In the genomic region with DNA sequence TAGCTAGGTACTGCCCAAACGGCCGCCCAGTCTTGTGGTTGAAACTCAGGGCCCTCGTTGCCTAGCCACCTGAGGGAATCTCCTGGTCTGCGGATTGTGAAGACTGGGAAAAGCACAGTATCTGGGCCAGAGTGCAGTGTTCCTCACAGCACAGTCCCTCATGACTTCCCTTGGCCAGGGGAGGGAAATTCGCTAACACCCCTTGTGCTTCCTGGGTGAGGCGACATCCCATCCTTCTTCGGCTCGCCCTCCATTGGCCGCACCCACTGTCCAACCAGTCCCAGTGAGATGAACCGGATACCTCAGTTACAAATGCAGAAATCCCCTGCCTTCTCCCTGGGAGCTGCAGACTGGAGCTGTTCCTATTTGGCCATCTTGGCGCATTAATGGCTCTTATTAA, we compare ENCODE assay signal across 24 cellular contexts.
"Had no signal": no experiment of that assay in that cellular context is flagged by ENCODE, and none has a peak within 500 bp of the region (broad histone marks: within the 10 kb centered on the region; RNA-seq: fewer than 3 reads in every experiment).

No MANE protein-coding gene starts in this region.

- H3K4me3 ChIP-seq: colonic mucosa, esophagus squamous epithelium, gastrocnemius medialis, heart right ventricle, left lung, lower lobe of right lung, mucosa of descending colon had no signal

- H3K36me3 ChIP-seq: colonic mucosa, gastrocnemius medialis, heart right ventricle, left lung, lower lobe of right lung had no signal

- H3K4me3 Mint-ChIP-seq: dendritic cell treated with granulocyte-macrophage colony-stimulating factor and Interleukin-4, amounts not matched to agents 40 ng/mL and 50 ng/mL, for 4 days; effector memory CD8-positive, alpha-beta T cell; endodermal cell; mesothelial cell of epicardium; naive B cell had no signal

- H3K27me3 ChIP-seq: colonic mucosa, esophagus squamous epithelium, gastrocnemius medialis, heart right ventricle, left lung had no signal

- DNase-seq: colonic mucosa; cortex of kidney; effector CD8-positive, alpha-beta T cell; effector memory CD8-positive, alpha-beta T cell; endodermal cell; erythroblast; esophagus squamous epithelium; foreskin fibroblast; foreskin melanocyte; gastrocnemius medialis; glutamatergic neuron; heart right ventricle; hippocampal formation; left cardiac atrium; left lung; left ventricle myocardium superior; lower lobe of right lung; mesendoderm; mucosa of descending colon; naive B cell had no signal

- H3K9me3 Mint-ChIP-seq: effector memory CD8-positive, alpha-beta T cell had no signal

- ATAC-seq: effector memory CD8-positive, alpha-beta T cell; esophagus mucosa; gastrocnemius medialis; heart right ventricle; left cardiac atrium; left lung; left ventricle myocardium superior; lower lobe of right lung; mucosa of descending colon had no signal

- H3K27ac ChIP-seq: colonic mucosa, epithelial cell of prostate, esophagus squamous epithelium, gastrocnemius medialis, heart right ventricle, left lung, lower lobe of right lung had no signal

- H3K27ac Mint-ChIP-seq: dendritic cell treated with granulocyte-macrophage colony-stimulating factor and Interleukin-4, amounts not matched to agents 40 ng/mL and 50 ng/mL, for 4 days; effector memory CD8-positive, alpha-beta T cell; endodermal cell; mesothelial cell of epicardium; naive B cell had no signal

- H3K4me1 Mint-ChIP-seq: endodermal cell, mesothelial cell of epicardium, naive B cell had no signal

- H3K27me3 Mint-ChIP-seq: dendritic cell treated with granulocyte-macrophage colony-stimulating factor and Interleukin-4, amounts not matched to agents 40 ng/mL and 50 ng/mL, for 4 days; effector memory CD8-positive, alpha-beta T cell; naive B cell had no signal

- H3K4me1 ChIP-seq: colonic mucosa, esophagus squamous epithelium, gastrocnemius medialis, heart right ventricle, left lung, lower lobe of right lung had no signal

- H3K9me3 ChIP-seq: colonic mucosa, gastrocnemius medialis, mucosa of descending colon had no signal
